ENCODE assay signal across 1 cellular context in the genomic region with DNA sequence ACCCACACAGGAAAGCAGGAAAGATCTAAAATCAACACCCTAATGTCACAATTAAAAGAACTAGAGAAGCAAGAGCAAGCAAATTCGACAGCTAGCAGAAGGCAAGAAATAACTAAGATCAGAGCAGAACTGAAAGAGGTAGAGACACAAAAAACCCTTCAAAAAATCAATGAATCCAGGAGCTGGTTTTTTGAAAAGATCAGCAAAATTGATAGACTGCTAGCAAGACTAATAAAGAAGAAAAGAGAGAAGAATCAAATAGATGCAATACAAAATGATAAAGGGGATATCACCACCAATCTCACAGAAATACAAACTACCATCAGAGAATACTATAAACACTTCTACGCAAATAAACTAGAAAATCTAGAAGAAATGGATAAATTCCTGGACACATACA. TPM values are rescaled to one million over a fixed set of nuclear protein-coding genes. Genes with fewer than 3 reads are reported as not detected.
"Had no signal": no experiment of that assay in that cellular context is flagged by ENCODE, and none has a peak within 500 bp of the region (broad histone marks: within the 10 kb centered on the region; RNA-seq: fewer than 3 reads in every experiment).

No MANE protein-coding gene starts in this region.

RNA-seq across cellular contexts. Expression of gene GDF7, which starts 47.5 kb away (rescaled TPM):
- total RNA-seq: RPMI7951 had no signal
